Comparison of ENCODE assay signal across 1 cellular context in genomic region chr2:240961878-240962277, GRCh38.
TF ChIP-seq lines count a peak whose summit lies in the region.

No MANE protein-coding gene starts in this region.

TF ChIP-seq in GM12878, 131 proteins besides CTCF, POLR2A, EP300 and RAD21:
- TF ChIP-seq PBX3 (IDR thresholded peaks at IDR 0.05; ENCODE audit: insufficient replicate concordance, low read depth, low read length) (peak; percentile 2), BACH1 (IDR thresholded peaks at IDR 0.05; ENCODE audit: borderline replicate concordance) (no peak)
- TF ChIP-seq, protein P1, sequence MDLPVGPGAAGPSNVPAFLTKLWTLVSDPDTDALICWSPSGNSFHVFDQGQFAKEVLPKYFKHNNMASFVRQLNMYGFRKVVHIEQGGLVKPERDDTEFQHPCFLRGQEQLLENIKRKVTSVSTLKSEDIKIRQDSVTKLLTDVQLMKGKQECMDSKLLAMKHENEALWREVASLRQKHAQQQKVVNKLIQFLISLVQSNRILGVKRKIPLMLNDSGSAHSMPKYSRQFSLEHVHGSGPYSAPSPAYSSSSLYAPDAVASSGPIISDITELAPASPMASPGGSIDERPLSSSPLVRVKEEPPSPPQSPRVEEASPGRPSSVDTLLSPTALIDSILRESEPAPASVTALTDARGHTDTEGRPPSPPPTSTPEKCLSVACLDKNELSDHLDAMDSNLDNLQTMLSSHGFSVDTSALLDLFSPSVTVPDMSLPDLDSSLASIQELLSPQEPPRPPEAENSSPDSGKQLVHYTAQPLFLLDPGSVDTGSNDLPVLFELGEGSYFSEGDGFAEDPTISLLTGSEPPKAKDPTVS (IDR thresholded peaks at IDR 0.05; ENCODE audit: low read depth, low read length) = no peak
